In the genomic region with DNA sequence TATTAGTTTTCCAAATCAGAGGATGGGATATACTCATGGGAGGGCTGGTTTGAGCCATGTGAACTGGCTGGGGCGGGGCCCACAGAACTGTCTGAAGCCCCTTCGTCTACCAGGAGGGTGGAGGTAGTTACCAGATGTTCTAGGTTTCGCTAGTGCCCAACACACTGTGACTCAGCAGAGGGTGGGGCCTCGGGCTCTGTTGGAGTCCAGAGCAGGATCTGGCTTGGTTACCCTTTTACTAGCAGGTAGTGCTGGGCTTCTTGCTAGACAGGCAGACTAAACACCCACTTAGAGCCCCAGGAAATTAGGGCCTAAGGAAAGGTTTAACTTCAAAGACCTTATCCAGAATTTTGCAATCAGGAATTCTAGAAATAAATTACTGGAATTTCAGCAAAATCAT, we compare ENCODE assay signal across 14 cellular contexts. TPM values are rescaled to one million over a fixed set of nuclear protein-coding genes. Genes with fewer than 3 reads are reported as not detected.
DNase-seq lines count a peak whose midpoint lies in the region; ATAC-seq and TF ChIP-seq lines count a peak whose summit lies in the region.
"Had no signal": no experiment of that assay in that cellular context is flagged by ENCODE, and none has a peak within 500 bp of the region (broad histone marks: within the 10 kb centered on the region; RNA-seq: fewer than 3 reads in every experiment).

No MANE protein-coding gene starts in this region.

- H3K4me1 Mint-ChIP-seq in WTC11: peaks cover 3% of the 10 kb centered on the region; the same call in 1 of the 2 replicates
- H3K4me1 Mint-ChIP-seq: CD4-positive, CD25-positive, alpha-beta regulatory T cell; memory B cell had no signal

- H3K27ac Mint-ChIP-seq in WTC11: no peak overlapping the region
- H3K27ac Mint-ChIP-seq: activated T-helper 2 cell treated with anti-CD3 and anti-CD28 coated beads, Interferon-gamma antibody, Interleukin-2, Interleukin-4, amounts not matched to agents 10 μg/mL and 5 μg/mL and 100 μg/mL, durations not matched to agents 14 hours and 24 hours and 36 hours; CD4-positive, CD25-positive, alpha-beta regulatory T cell; memory B cell had no signal

- no peaks in the 10 kb centered on the region for H3K9me3 Mint-ChIP-seq in WTC11
- H3K9me3 Mint-ChIP-seq: activated T-helper 2 cell treated with anti-CD3 and anti-CD28 coated beads, Interferon-gamma antibody, Interleukin-2, Interleukin-4, amounts not matched to agents 10 μg/mL and 5 μg/mL and 100 μg/mL, durations not matched to agents 14 hours and 24 hours and 36 hours; CD4-positive, CD25-positive, alpha-beta regulatory T cell; memory B cell had no signal

- DNase-seq in GM12865 (ENCODE audit: low read depth): peak; percentile 5
- DNase-seq in WTC11 (ENCODE audit: low spot score): peak; percentile 5
- no peak for DNase-seq in left lung
- DNase-seq: activated CD4-positive, alpha-beta T cell treated with anti-CD3 and anti-CD28 coated beads for 1 hour; heart left ventricle; Right ventricle myocardium superior had no signal

- no peaks in the 10 kb centered on the region for H3K9me3 ChIP-seq in left lung
- H3K9me3 ChIP-seq: heart left ventricle had no signal

- no peaks in the 10 kb centered on the region for H3K4me1 ChIP-seq in left lung
- H3K4me1 ChIP-seq: heart left ventricle had no signal

- no peak overlapping the region for H3K27ac ChIP-seq in left lung
- H3K27ac ChIP-seq: heart left ventricle had no signal

- H3K4me3 Mint-ChIP-seq in WTC11: no peak overlapping the region
- H3K4me3 Mint-ChIP-seq: CD4-positive, CD25-positive, alpha-beta regulatory T cell; memory B cell had no signal

- intact Hi-C loops in left lung (cut with DNase I): no loop called here

- CTCF ChIA-PET in WTC11 (lab: Charles Lee): no interaction called here

- peak; percentile 62 for ATAC-seq in HG03354 (IDR thresholded peaks at IDR 0.05; ENCODE audit: poor library complexity, severe bottlenecking, unreplicated experiment)
- no peak for ATAC-seq in WTC11
- peak; percentile 25 for ATAC-seq in left lung
- no peak for ATAC-seq in HG03432 (IDR thresholded peaks at IDR 0.05; ENCODE audit: unreplicated experiment)
- no peak for ATAC-seq in HG02938 (IDR thresholded peaks at IDR 0.05; ENCODE audit: unreplicated experiment)
- no peak for ATAC-seq in SK-N-SH treated with all-trans-retinoic acid at 6 μM for 48 hours
- ATAC-seq in HG03378 (IDR thresholded peaks at IDR 0.05; ENCODE audit: unreplicated experiment): no peak

- no peak for TF ChIP-seq CTCF in GM12865 (IDR thresholded peaks at IDR 0.05; ENCODE audit: insufficient read depth, low read depth, low read length, missing control alignments)
- no peak for TF ChIP-seq CTCF in WTC11 (IDR thresholded peaks at IDR 0.05)
- TF ChIP-seq CTCF in left lung (IDR thresholded peaks at IDR 0.05): no peak

- no peaks in the 10 kb centered on the region for H3K36me3 ChIP-seq in left lung
- H3K36me3 ChIP-seq: heart left ventricle had no signal

- H3K4me3 ChIP-seq in GM12865 (ENCODE audit: low read depth, low read length): no peak overlapping the region
- no peak overlapping the region for H3K4me3 ChIP-seq in left lung
- H3K4me3 ChIP-seq: heart left ventricle had no signal

- H3K27me3 Mint-ChIP-seq in WTC11 (ENCODE audit: low read depth): no peaks in the 10 kb centered on the region
- H3K27me3 Mint-ChIP-seq: CD4-positive, CD25-positive, alpha-beta regulatory T cell had no signal

- no peaks in the 10 kb centered on the region for H3K36me3 Mint-ChIP-seq in WTC11
- H3K36me3 Mint-ChIP-seq: CD4-positive, CD25-positive, alpha-beta regulatory T cell; memory B cell had no signal

- POLR2A ChIA-PET in WTC11 (lab: Charles Lee): no interaction called here

- no peaks in the 10 kb centered on the region for H3K27me3 ChIP-seq in left lung

TF ChIP-seq in WTC11, 78 proteins besides CTCF, POLR2A, EP300 and RAD21 (continues in another document):
- TF ChIP-seq ZNF671 (CRISPR knock-in tag; IDR thresholded peaks at IDR 0.05) (no peak), FOXK1 (CRISPR knock-in tag; IDR thresholded peaks at IDR 0.05) (no peak), NR1H2 (CRISPR knock-in tag; IDR thresholded peaks at IDR 0.05) (no peak), PRRX2 (CRISPR knock-in tag; IDR thresholded peaks at IDR 0.05) (no peak), RORB (CRISPR knock-in tag; IDR thresholded peaks at IDR 0.05) (no peak), TP53 (CRISPR knock-in tag; IDR thresholded peaks at IDR 0.05) (no peak), FOXP1 (CRISPR knock-in tag; IDR thresholded peaks at IDR 0.05; ENCODE audit: borderline replicate concordance) (no peak), JAZF1 (CRISPR knock-in tag; IDR thresholded peaks at IDR 0.05) (no peak), KAT7 (CRISPR knock-in tag; IDR thresholded peaks at IDR 0.05; ENCODE audit: borderline replicate concordance) (no peak)
- TF ChIP-seq, protein P1, sequence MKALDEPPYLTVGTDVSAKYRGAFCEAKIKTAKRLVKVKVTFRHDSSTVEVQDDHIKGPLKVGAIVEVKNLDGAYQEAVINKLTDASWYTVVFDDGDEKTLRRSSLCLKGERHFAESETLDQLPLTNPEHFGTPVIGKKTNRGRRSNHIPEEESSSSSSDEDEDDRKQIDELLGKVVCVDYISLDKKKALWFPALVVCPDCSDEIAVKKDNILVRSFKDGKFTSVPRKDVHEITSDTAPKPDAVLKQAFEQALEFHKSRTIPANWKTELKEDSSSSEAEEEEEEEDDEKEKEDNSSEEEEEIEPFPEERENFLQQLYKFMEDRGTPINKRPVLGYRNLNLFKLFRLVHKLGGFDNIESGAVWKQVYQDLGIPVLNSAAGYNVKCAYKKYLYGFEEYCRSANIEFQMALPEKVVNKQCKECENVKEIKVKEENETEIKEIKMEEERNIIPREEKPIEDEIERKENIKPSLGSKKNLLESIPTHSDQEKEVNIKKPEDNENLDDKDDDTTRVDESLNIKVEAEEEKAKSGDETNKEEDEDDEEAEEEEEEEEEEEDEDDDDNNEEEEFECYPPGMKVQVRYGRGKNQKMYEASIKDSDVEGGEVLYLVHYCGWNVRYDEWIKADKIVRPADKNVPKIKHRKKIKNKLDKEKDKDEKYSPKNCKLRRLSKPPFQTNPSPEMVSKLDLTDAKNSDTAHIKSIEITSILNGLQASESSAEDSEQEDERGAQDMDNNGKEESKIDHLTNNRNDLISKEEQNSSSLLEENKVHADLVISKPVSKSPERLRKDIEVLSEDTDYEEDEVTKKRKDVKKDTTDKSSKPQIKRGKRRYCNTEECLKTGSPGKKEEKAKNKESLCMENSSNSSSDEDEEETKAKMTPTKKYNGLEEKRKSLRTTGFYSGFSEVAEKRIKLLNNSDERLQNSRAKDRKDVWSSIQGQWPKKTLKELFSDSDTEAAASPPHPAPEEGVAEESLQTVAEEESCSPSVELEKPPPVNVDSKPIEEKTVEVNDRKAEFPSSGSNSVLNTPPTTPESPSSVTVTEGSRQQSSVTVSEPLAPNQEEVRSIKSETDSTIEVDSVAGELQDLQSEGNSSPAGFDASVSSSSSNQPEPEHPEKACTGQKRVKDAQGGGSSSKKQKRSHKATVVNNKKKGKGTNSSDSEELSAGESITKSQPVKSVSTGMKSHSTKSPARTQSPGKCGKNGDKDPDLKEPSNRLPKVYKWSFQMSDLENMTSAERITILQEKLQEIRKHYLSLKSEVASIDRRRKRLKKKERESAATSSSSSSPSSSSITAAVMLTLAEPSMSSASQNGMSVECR (CRISPR knock-in tag; IDR thresholded peaks at IDR 0.05; ENCODE audit: borderline replicate concordance): no peak

TF ChIP-seq in SK-N-SH treated with all-trans-retinoic acid at 6 μM for 48 hours, 23 proteins besides CTCF, POLR2A, EP300 and RAD21 (continues in another document):
- TF ChIP-seq ESRRG (CRISPR knock-in tag; IDR thresholded peaks at IDR 0.05) (no peak), TOX (CRISPR knock-in tag; IDR thresholded peaks at IDR 0.05; ENCODE audit: borderline replicate concordance) (no peak), ZC3H10 (CRISPR knock-in tag; IDR thresholded peaks at IDR 0.05) (no peak), ZNF8 (CRISPR knock-in tag; IDR thresholded peaks at IDR 0.05) (no peak), TCF4 (CRISPR knock-in tag; IDR thresholded peaks at IDR 0.05; ENCODE audit: borderline replicate concordance) (no peak), ISL1 (CRISPR knock-in tag; IDR thresholded peaks at IDR 0.05) (no peak), TSHZ2 (CRISPR knock-in tag; IDR thresholded peaks at IDR 0.05) (no peak), ZNF70 (CRISPR knock-in tag; IDR thresholded peaks at IDR 0.05) (no peak), GLIS3 (CRISPR knock-in tag; IDR thresholded peaks at IDR 0.05) (no peak), CREB5 (CRISPR knock-in tag; IDR thresholded peaks at IDR 0.05; ENCODE audit: low read depth) (no peak)

RNA-seq across cellular contexts. Expression of gene CHRDL1, which starts 56.2 kb away (rescaled TPM):
- total RNA-seq in WTC11 (2021) (11.1 to 11.5 TPM (median 11.5 TPM) in 3 replicates), left lung (10 to 100 TPM; 31.2 to 58.5 TPM)
- total RNA-seq: activated T-helper 2 cell treated with anti-CD3 and anti-CD28 coated beads, Interferon-gamma antibody, Interleukin-2, Interleukin-4, amounts not matched to agents 10 μg/mL and 5 μg/mL and 100 μg/mL, durations not matched to agents 14 hours and 24 hours and 36 hours; CD4-positive, CD25-positive, alpha-beta regulatory T cell had no signal

Comparison
In these comparisons a context has a peak if more than half of its experiments do, and no peak if none do; other contexts are left out.
1. DNase-seq: peak in GM12865 (single experiment) and WTC11 (single experiment); none in left lung (0 of 2).
2. ATAC-seq: peak in HG03354 (single experiment) and left lung (single experiment); none in WTC11 (single experiment), HG03432 (single experiment), HG02938 (single experiment), SK-N-SH treated with all-trans-retinoic acid at 6 μM for 48 hours (single experiment) and HG03378 (single experiment).